Comparison of ENCODE assay signal across 9 cellular contexts in the genomic region with DNA sequence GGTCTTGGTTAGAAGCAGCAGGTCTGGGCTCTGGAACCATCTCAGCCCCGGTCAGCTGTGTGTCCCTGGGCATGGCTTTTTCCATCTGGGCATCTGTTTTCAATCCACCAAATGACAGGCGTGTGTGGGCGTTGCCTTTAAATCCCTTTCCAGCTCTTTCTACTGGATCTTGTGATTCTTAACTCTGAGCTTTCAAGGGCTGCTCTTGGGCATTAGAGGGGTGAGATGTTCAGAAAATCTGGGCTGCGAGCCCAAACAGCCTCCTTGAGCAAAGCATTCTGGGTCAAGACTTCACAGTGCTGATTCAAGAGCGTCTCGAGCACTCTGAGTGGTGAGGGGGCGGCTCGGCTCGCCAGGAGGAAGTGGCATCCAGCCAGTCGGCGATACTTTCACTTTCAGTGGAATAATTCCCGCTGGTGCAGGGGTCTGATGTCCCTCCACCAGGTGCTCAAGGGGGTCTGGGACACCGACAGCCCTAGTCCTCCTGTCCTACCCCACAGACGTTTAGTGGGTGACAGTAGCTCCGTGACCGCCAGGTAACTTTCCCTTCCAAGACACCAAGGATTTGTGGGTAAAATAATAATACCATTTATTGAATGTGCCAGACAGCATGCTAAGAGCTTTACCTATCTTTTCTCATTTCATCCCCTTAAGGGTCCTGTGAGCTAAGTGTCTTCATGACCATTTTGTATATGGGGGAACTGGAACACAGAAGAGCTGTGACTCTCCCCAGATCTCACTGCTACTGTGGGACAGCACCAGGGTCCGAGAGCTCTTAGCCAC.
DNase-seq lines count a peak whose midpoint lies in the region; ATAC-seq, FAIRE-seq and TF ChIP-seq lines count a peak whose summit lies in the region.
"Had no signal": no experiment of that assay in that cellular context is flagged by ENCODE, and none has a peak within 500 bp of the region (broad histone marks: within the 10 kb centered on the region; RNA-seq: fewer than 3 reads in every experiment).

No MANE protein-coding gene starts in this region.

- H3K9me2 ChIP-seq in hepatocyte (replicated peaks; ENCODE audit: insufficient read depth) = no peaks in the 10 kb centered on the region

- no peaks in the 10 kb centered on the region for H4K20me1 ChIP-seq in hepatocyte (ENCODE audit: insufficient read depth, poor library complexity, severe bottlenecking)

- TF ChIP-seq EP300 in Ishikawa (IDR thresholded peaks at IDR 0.05; ENCODE audit: borderline replicate concordance) = no peak

- H3K4me2 ChIP-seq in hepatocyte = peak overlapping the region; percentile 65

- FAIRE-seq in small intestine (lab: Jason Lieb, UNC) = no peak
- FAIRE-seq: colon had no signal

- H3K27ac ChIP-seq in angular gyrus (ENCODE audit: low read depth, low read length) (peak overlapping the region; percentile 92), hepatocyte (peak overlapping the region; percentile 82), small intestine (ENCODE audit: low read depth in 1 of 2, low read length in 1 of 2) (peak overlapping the region; percentile 42 to 88)

- TF ChIP-seq CTCF in hepatocyte (IDR thresholded peaks at IDR 0.05; ENCODE audit: poor library complexity) = no peak

- H3K36me3 ChIP-seq in hepatocyte (replicated peaks; ENCODE audit: insufficient read depth, low read depth) (no peaks in the 10 kb centered on the region), small intestine (ENCODE audit: control insufficient read depth in 2 of 2, insufficient read depth in 2 of 2, low read length in 2 of 2) (no peaks in the 10 kb centered on the region)

- H3K9me3 ChIP-seq in hepatocyte (ENCODE audit: low read depth) = no peaks in the 10 kb centered on the region
- no peaks in the 10 kb centered on the region for H3K9me3 ChIP-seq in small intestine (ENCODE audit: control insufficient read depth, low read depth)

- H2AFZ ChIP-seq in hepatocyte = no peak overlapping the region

- ATAC-seq in GM21423 (IDR thresholded peaks at IDR 0.05; ENCODE audit: unreplicated experiment) = peak; percentile 72

- no peaks in the 10 kb centered on the region for H3K79me2 ChIP-seq in hepatocyte

- H3K27me3 ChIP-seq in hepatocyte (no peaks in the 10 kb centered on the region), small intestine (ENCODE audit: control insufficient read depth in 2 of 2, insufficient read depth in 2 of 2, low read length in 2 of 2) (no peaks in the 10 kb centered on the region)

- H3K4me3 ChIP-seq in hepatocyte (no peak overlapping the region), small intestine (ENCODE audit: low read depth in 1 of 2, low read length in 2 of 2) (peak overlapping the region; percentile 10 to 60)

- H3K4me1 ChIP-seq in hepatocyte (ENCODE audit: insufficient read depth) = peaks cover 22% of the 10 kb centered on the region
- H3K4me1 ChIP-seq in small intestine (ENCODE audit: control insufficient read depth in 2 of 2, insufficient read depth in 1 of 2, low read depth in 1 of 2, low read length in 1 of 2) = peaks cover 0 to 9% of the 10 kb centered on the region in 2 donors

- TF ChIP-seq RAD21 in Ishikawa (IDR thresholded peaks at IDR 0.05; ENCODE audit: low read depth) = no peak

- DNase-seq in COLO829 (ENCODE audit: low spot score) = peak; percentile 91
- DNase-seq in T-helper 1 cell = peak; percentile 31 to 76 (median 49)
- DNase-seq in hepatocyte (ENCODE audit: low spot score) = peak; percentile 91
- peak; percentile 77 for DNase-seq in small intestine
- no peak for DNase-seq in NCI-H1694 (lab: John Stamatoyannopoulos, UW)

- 57% methylated on average over 17 of the region's 17 CpGs for WGBS in hepatocyte (ENCODE audit: low lambda C conversion rate, missing lambda C conversion rate)
- 5 to 16% (median 11%) methylated on average over 17 of the region's 17 CpGs for WGBS in small intestine, 3 donors

TF ChIP-seq in Ishikawa, 13 proteins besides CTCF, POLR2A, EP300 and RAD21:
- no peak for TF ChIP-seq TAF1 (IDR thresholded peaks at IDR 0.05; ENCODE audit: low read depth)
- TF ChIP-seq EGR1 (IDR thresholded peaks at IDR 0.05) = peak; percentile 37; the same call in 1 of the 2 replicates
- TF ChIP-seq, protein P1, sequence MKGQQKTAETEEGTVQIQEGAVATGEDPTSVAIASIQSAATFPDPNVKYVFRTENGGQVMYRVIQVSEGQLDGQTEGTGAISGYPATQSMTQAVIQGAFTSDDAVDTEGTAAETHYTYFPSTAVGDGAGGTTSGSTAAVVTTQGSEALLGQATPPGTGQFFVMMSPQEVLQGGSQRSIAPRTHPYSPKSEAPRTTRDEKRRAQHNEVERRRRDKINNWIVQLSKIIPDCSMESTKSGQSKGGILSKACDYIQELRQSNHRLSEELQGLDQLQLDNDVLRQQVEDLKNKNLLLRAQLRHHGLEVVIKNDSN (IDR thresholded peaks at IDR 0.05) = no peak
- TF ChIP-seq CREB1 (IDR thresholded peaks at IDR 0.05; ENCODE audit: low read depth) = no peak
- no peak for TF ChIP-seq YY1 (IDR thresholded peaks at IDR 0.05; ENCODE audit: low read depth)
- TF ChIP-seq, protein P2, sequence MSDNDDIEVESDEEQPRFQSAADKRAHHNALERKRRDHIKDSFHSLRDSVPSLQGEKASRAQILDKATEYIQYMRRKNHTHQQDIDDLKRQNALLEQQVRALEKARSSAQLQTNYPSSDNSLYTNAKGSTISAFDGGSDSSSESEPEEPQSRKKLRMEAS (IDR thresholded peaks at IDR 0.05) = no peak
- no peak for TF ChIP-seq TCF12 (IDR thresholded peaks at IDR 0.05; ENCODE audit: low read depth)
